In the genomic region with DNA sequence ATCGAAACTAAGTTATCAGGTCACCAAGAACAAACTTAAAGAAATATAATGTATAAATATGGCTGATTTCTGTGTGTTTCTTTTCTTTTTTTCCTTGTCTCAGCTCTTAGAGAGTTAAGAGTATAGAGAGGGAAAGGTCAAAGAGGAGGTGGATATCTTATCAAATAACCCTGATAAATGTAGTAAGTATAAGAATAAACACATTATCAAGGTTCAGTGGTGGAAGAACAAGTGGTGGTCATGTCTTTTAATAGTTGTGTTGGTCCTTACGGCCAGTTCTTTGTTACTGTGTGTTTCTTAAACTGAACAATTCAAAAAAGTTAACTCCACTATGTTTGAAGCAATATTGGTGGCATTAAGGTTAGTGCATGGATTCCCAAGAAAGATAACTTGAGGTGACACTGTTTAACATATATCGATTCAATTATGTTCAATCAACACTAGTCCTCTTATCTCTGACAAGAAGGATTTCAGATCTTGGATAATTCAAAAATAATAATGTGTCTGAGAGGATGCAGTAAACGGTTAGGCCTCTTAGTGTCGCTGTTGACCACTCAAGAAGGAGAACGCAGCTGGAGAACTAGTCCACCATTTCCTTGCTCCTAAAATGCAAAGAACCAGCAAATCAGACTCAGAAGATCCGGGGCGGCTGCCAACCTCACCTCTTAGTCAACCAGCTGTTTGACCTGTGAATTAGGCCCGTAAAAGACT, we compare ENCODE assay signal across 9 cellular contexts. TPM values are rescaled to one million over a fixed set of nuclear protein-coding genes. Genes with fewer than 3 reads are reported as not detected.
A peak's percentile ranks its signal among the peaks of the same experiment; 100 is the strongest.
DNase-seq lines count a peak whose midpoint lies in the region; ATAC-seq and TF ChIP-seq lines count a peak whose summit lies in the region.
"Had no signal": no experiment of that assay in that cellular context is flagged by ENCODE, and none has a peak within 500 bp of the region (broad histone marks: within the 10 kb centered on the region; RNA-seq: fewer than 3 reads in every experiment).

A gene (plus strand): TSS at position 588 of the 711 bp plus-strand sequence. CDS start 205 bp downstream, outside the sequence.

- intact Hi-C loops in right cardiac atrium (cut with DNase I) (loop anchor here in 2 of 4 donors (5.0 kb wide), 1 partner anchor 214 kb away; no protein-coding TSS in a partner anchor), sigmoid colon (cut with DNase I) (no loop called here)

- no peaks in the 10 kb centered on the region for H3K4me1 Mint-ChIP-seq in activated naive CD8-positive, alpha-beta T cell (ENCODE audit: low read depth)
- no peaks in the 10 kb centered on the region for H3K4me1 Mint-ChIP-seq in activated naive CD8-positive, alpha-beta T cell treated with anti-CD3 and anti-CD28 coated beads, Interleukin-2, amount 50 U/mL, for 24 hours
- H3K4me1 Mint-ChIP-seq in activated T-helper 17 cell treated with anti-CD3 and anti-CD28 coated beads, Interleukin-2, amount 50 U/mL, for 72 hours = no peaks in the 10 kb centered on the region

- no peaks in the 10 kb centered on the region for H3K27me3 ChIP-seq in right cardiac atrium (ENCODE audit: control insufficient read depth, insufficient read depth)
- H3K27me3 ChIP-seq in sigmoid colon = peaks cover 0 to 37% (median 0%) of the 10 kb centered on the region in 3 donors

- no peaks in the 10 kb centered on the region for H3K36me3 ChIP-seq in sigmoid colon

- H3K36me3 Mint-ChIP-seq in activated naive CD8-positive, alpha-beta T cell = peaks cover 29% of the 10 kb centered on the region
- peaks cover 31% of the 10 kb centered on the region for H3K36me3 Mint-ChIP-seq in activated naive CD8-positive, alpha-beta T cell treated with anti-CD3 and anti-CD28 coated beads, Interleukin-2, amount 50 U/mL, for 24 hours (ENCODE audit: low read depth)
- H3K36me3 Mint-ChIP-seq in activated T-helper 17 cell treated with anti-CD3 and anti-CD28 coated beads, Interleukin-2, amount 50 U/mL, for 72 hours (ENCODE audit: low read depth) = no peaks in the 10 kb centered on the region

- H3K9me3 ChIP-seq in right cardiac atrium (ENCODE audit: control insufficient read depth, low read length) = peaks cover 17% of the 10 kb centered on the region
- H3K9me3 ChIP-seq in sigmoid colon = peaks cover 31 to 88% (median 54%) of the 10 kb centered on the region in 4 donors

- 21% methylated on average over 9 of the region's 9 CpGs for WGBS in right cardiac atrium
- 33 to 37% methylated on average over 9 of the region's 9 CpGs for WGBS in sigmoid colon, 2 donors

- H3K4me1 ChIP-seq in right cardiac atrium (ENCODE audit: control insufficient read depth, insufficient read depth, low read length) = no peaks in the 10 kb centered on the region
- no peaks in the 10 kb centered on the region for H3K4me1 ChIP-seq in sigmoid colon

- H3K27ac Mint-ChIP-seq in activated naive CD8-positive, alpha-beta T cell = no peak within 1 kb of the TSS
- H3K27ac Mint-ChIP-seq in activated naive CD8-positive, alpha-beta T cell treated with anti-CD3 and anti-CD28 coated beads, Interleukin-2, amount 50 U/mL, for 24 hours = no peak within 1 kb of the TSS
- H3K27ac Mint-ChIP-seq in activated T-helper 17 cell treated with anti-CD3 and anti-CD28 coated beads, Interleukin-2, amount 50 U/mL, for 72 hours = no peak within 1 kb of the TSS

- no peak for TF ChIP-seq EP300 in sigmoid colon (IDR thresholded peaks at IDR 0.05)

- ATAC-seq in activated naive CD8-positive, alpha-beta T cell treated with anti-CD3 and anti-CD28 coated beads, Interleukin-2, amount 50 U/mL, for 24 hours = no peak
- ATAC-seq in activated T-helper 17 cell treated with anti-CD3 and anti-CD28 coated beads, Interleukin-2, amount 50 U/mL, for 72 hours (replicated peaks) = no peak
- peak; percentile 40 to 47 for ATAC-seq in right cardiac atrium
- ATAC-seq in HG02870 (IDR thresholded peaks at IDR 0.05; ENCODE audit: unreplicated experiment) = no peak

- no peak for DNase-seq in activated naive CD8-positive, alpha-beta T cell treated with anti-CD3 and anti-CD28 coated beads, Interleukin-2, amount 50 U/mL, for 24 hours
- no peak for DNase-seq in right cardiac atrium
- DNase-seq in NCI-H2196 (lab: John Stamatoyannopoulos, UW; ENCODE audit: unreplicated experiment) = no peak
- no peak for DNase-seq in activated T-cell treated with anti-CD3 and anti-CD28 coated beads, Interleukin-2, amount 50 U/mL, for 1 hour
- DNase-seq in sigmoid colon = no peak
- DNase-seq: NCI-H1694 had no signal

- H3K9me3 Mint-ChIP-seq in activated naive CD8-positive, alpha-beta T cell (ENCODE audit: low read depth) = peaks cover 27% of the 10 kb centered on the region
- peaks cover 50% of the 10 kb centered on the region for H3K9me3 Mint-ChIP-seq in activated naive CD8-positive, alpha-beta T cell treated with anti-CD3 and anti-CD28 coated beads, Interleukin-2, amount 50 U/mL, for 24 hours
- H3K9me3 Mint-ChIP-seq in activated T-helper 17 cell treated with anti-CD3 and anti-CD28 coated beads, Interleukin-2, amount 50 U/mL, for 72 hours = peaks cover 15% of the 10 kb centered on the region

- peak within 1 kb of the TSS; percentile 51 for H3K4me3 Mint-ChIP-seq in activated naive CD8-positive, alpha-beta T cell
- H3K4me3 Mint-ChIP-seq in activated naive CD8-positive, alpha-beta T cell treated with anti-CD3 and anti-CD28 coated beads, Interleukin-2, amount 50 U/mL, for 24 hours = no peak within 1 kb of the TSS
- peak within 1 kb of the TSS; percentile 30 for H3K4me3 Mint-ChIP-seq in activated T-helper 17 cell treated with anti-CD3 and anti-CD28 coated beads, Interleukin-2, amount 50 U/mL, for 72 hours

- H3K4me3 ChIP-seq in right cardiac atrium (ENCODE audit: low read length) (peak within 1 kb of the TSS; percentile 42), sigmoid colon (peak within 1 kb of the TSS in 2 of 4 donors; percentile 13 to 22)

- TF ChIP-seq CTCF in sigmoid colon (IDR thresholded peaks at IDR 0.05) = no peak

- no peak for TF ChIP-seq POLR2A in sigmoid colon (IDR thresholded peaks at IDR 0.05)

- peaks cover 61% of the 10 kb centered on the region for H3K27me3 Mint-ChIP-seq in activated naive CD8-positive, alpha-beta T cell
- peaks cover 68% of the 10 kb centered on the region for H3K27me3 Mint-ChIP-seq in activated naive CD8-positive, alpha-beta T cell treated with anti-CD3 and anti-CD28 coated beads, Interleukin-2, amount 50 U/mL, for 24 hours
- peaks cover 32% of the 10 kb centered on the region for H3K27me3 Mint-ChIP-seq in activated T-helper 17 cell treated with anti-CD3 and anti-CD28 coated beads, Interleukin-2, amount 50 U/mL, for 72 hours

- H3K27ac ChIP-seq in right cardiac atrium (ENCODE audit: low read length) = no peak within 1 kb of the TSS
- no peak within 1 kb of the TSS for H3K27ac ChIP-seq in sigmoid colon

RNA-seq across cellular contexts. Expression of the gene that starts here (rescaled TPM):
- total RNA-seq in activated T-helper 17 cell treated with anti-CD3 and anti-CD28 coated beads, Interleukin-2, amount 50 U/mL, for 72 hours = under 1 TPM in 1 of 2 donors, not detected in 1; 0.09 TPM
- 1 to 10 TPM; 4.9 to 7.7 (median 5.6) TPM for total RNA-seq in right cardiac atrium
- polyA plus RNA-seq in right cardiac atrium = 2.1 TPM
- total RNA-seq in sigmoid colon = 1 to 10 TPM; 1.5 to 4.4 (median 3.1) TPM
- polyA plus RNA-seq in sigmoid colon = under 1 TPM in 2 of 3 donors, not detected in 1; 0.19 to 0.60 TPM

Comparison
In these comparisons a context has a peak if more than half of its experiments do, and no peak if none do; other contexts are left out.
1. ATAC-seq: peak in right cardiac atrium (2 of 2); none in activated naive CD8-positive, alpha-beta T cell treated with anti-CD3 and anti-CD28 coated beads, Interleukin-2, amount 50 U/mL, for 24 hours (single experiment), activated T-helper 17 cell treated with anti-CD3 and anti-CD28 coated beads, Interleukin-2, amount 50 U/mL, for 72 hours (single experiment) and HG02870 (single experiment).